In genomic region chr3:101779047-101779807, GRCh38 we compare ENCODE assay signal across 7 cellular contexts. TPM values are rescaled to one million over a fixed set of nuclear protein-coding genes. Genes with fewer than 3 reads are reported as not detected.
DNase-seq lines count a peak whose midpoint lies in the region; ATAC-seq, FAIRE-seq and TF ChIP-seq lines count a peak whose summit lies in the region.

TSS of gene NXPE3 (plus strand) at chr3:101779211. CDS start at chr3:101785597, 6,386 bp downstream.

- H3K27me3 Mint-ChIP-seq in T-helper 2 cell treated with Interferon-gamma antibody and Interleukin-4, amounts not matched to agents 5 μg/mL and 100 μg/mL, for 36 hours (ENCODE audit: low read depth), result no peaks in the 10 kb centered on the region
- H3K27me3 Mint-ChIP-seq in astrocyte (ENCODE audit: low read depth, unreplicated experiment), result no peaks in the 10 kb centered on the region

- H3K79me2 ChIP-seq in astrocyte (ENCODE audit: insufficient read depth, low read length) (peaks cover 28% of the 10 kb centered on the region), hepatocyte (peaks cover 15% of the 10 kb centered on the region)

- H3K4me3 ChIP-seq in astrocyte (ENCODE audit: insufficient read depth, low read depth, low read length), result peak within 1 kb of the TSS; percentile 82
- H3K4me3 ChIP-seq in hepatocyte, result peak within 1 kb of the TSS; percentile 95

- WGBS in hepatocyte (ENCODE audit: low lambda C conversion rate, missing lambda C conversion rate), result 1% methylated on average over 41 of the region's 78 CpGs

- H4K20me1 ChIP-seq in astrocyte (ENCODE audit: insufficient read depth, low read length) (peaks cover 5% of the 10 kb centered on the region), hepatocyte (ENCODE audit: insufficient read depth, poor library complexity, severe bottlenecking) (no peaks in the 10 kb centered on the region)

- no peak for TF ChIP-seq CTCF in astrocyte (IDR thresholded peaks at IDR 0.05; ENCODE audit: insufficient read depth, low read depth, low read length)
- TF ChIP-seq CTCF in hepatocyte (IDR thresholded peaks at IDR 0.05; ENCODE audit: poor library complexity), result no peak

- H3K4me1 ChIP-seq in astrocyte (ENCODE audit: insufficient read depth, low read length) (peaks cover 20% of the 10 kb centered on the region), hepatocyte (ENCODE audit: insufficient read depth) (peaks cover 4% of the 10 kb centered on the region)

- H3K27ac Mint-ChIP-seq in T-helper 2 cell treated with Interferon-gamma antibody and Interleukin-4, amounts not matched to agents 5 μg/mL and 100 μg/mL, for 36 hours, result peak within 1 kb of the TSS; percentile 93
- peak within 1 kb of the TSS; percentile 64 for H3K27ac Mint-ChIP-seq in astrocyte (ENCODE audit: unreplicated experiment)

- H3K36me3 ChIP-seq in astrocyte (ENCODE audit: insufficient read depth, low read length), result peaks cover 8% of the 10 kb centered on the region
- H3K36me3 ChIP-seq in hepatocyte (replicated peaks; ENCODE audit: insufficient read depth, low read depth), result no peaks in the 10 kb centered on the region

- H3K4me2 ChIP-seq in astrocyte (ENCODE audit: low read length) (peak within 1 kb of the TSS; percentile 96), hepatocyte (peak within 1 kb of the TSS; percentile 83)

- no peaks in the 10 kb centered on the region for H3K9me2 ChIP-seq in hepatocyte (replicated peaks; ENCODE audit: insufficient read depth)

- no peaks in the 10 kb centered on the region for H3K9me3 Mint-ChIP-seq in T-helper 2 cell treated with Interferon-gamma antibody and Interleukin-4, amounts not matched to agents 5 μg/mL and 100 μg/mL, for 36 hours
- H3K9me3 Mint-ChIP-seq in astrocyte (ENCODE audit: unreplicated experiment), result no peaks in the 10 kb centered on the region

- H3K27me3 ChIP-seq in astrocyte (ENCODE audit: insufficient read depth, low read length), result no peaks in the 10 kb centered on the region
- H3K27me3 ChIP-seq in hepatocyte, result no peaks in the 10 kb centered on the region

- H2AFZ ChIP-seq in astrocyte (ENCODE audit: low read depth, low read length), result peak within 1 kb of the TSS; percentile 100
- H2AFZ ChIP-seq in hepatocyte, result peak within 1 kb of the TSS; percentile 98

- peak within 1 kb of the TSS; percentile 80 for H3K9ac ChIP-seq in astrocyte (ENCODE audit: low read length)

- TF ChIP-seq POLR2A in GM18505 (IDR thresholded peaks at IDR 0.05; ENCODE audit: borderline replicate concordance, extremely low read depth, insufficient read depth, insufficient read length), result peak; percentile 57

- H3K9me3 ChIP-seq in astrocyte (ENCODE audit: insufficient read depth, low read depth, low read length) (no peaks in the 10 kb centered on the region), hepatocyte (ENCODE audit: low read depth) (no peaks in the 10 kb centered on the region)

- H3K27ac ChIP-seq in astrocyte (ENCODE audit: low read depth, low read length) (peak within 1 kb of the TSS; percentile 75), hepatocyte (peak within 1 kb of the TSS; percentile 83)

- H3K36me3 Mint-ChIP-seq in T-helper 2 cell treated with Interferon-gamma antibody and Interleukin-4, amounts not matched to agents 5 μg/mL and 100 μg/mL, for 36 hours (ENCODE audit: low read depth), result peaks cover 19% of the 10 kb centered on the region
- H3K36me3 Mint-ChIP-seq in astrocyte (ENCODE audit: low read depth, unreplicated experiment), result peaks cover 8% of the 10 kb centered on the region

- peak; percentile 45 to 70 for DNase-seq in NCI-H187 (lab: John Stamatoyannopoulos, UW)
- peak; percentile 91 for DNase-seq in T-helper 2 cell treated with Interferon-gamma antibody and Interleukin-4, amounts not matched to agents 5 μg/mL and 100 μg/mL, for 36 hours (ENCODE audit: low spot score)
- peak; percentile 51 for DNase-seq in astrocyte (ENCODE audit: low read depth)
- DNase-seq in hepatocyte (ENCODE audit: low spot score), result peak; percentile 88
- peak; percentile 98 for DNase-seq in retina

- peak; percentile 97 for ATAC-seq in GM18505 (IDR thresholded peaks at IDR 0.05; ENCODE audit: unreplicated experiment)
- ATAC-seq in HG02943 (IDR thresholded peaks at IDR 0.05; ENCODE audit: low read depth, unreplicated experiment), result peak; percentile 92

- peak within 1 kb of the TSS; percentile 97 for H3K4me3 Mint-ChIP-seq in T-helper 2 cell treated with Interferon-gamma antibody and Interleukin-4, amounts not matched to agents 5 μg/mL and 100 μg/mL, for 36 hours
- peak within 1 kb of the TSS; percentile 98 for H3K4me3 Mint-ChIP-seq in astrocyte (ENCODE audit: unreplicated experiment)

- no peak for FAIRE-seq in astrocyte (lab: Jason Lieb, UNC)

- H3K4me1 Mint-ChIP-seq in T-helper 2 cell treated with Interferon-gamma antibody and Interleukin-4, amounts not matched to agents 5 μg/mL and 100 μg/mL, for 36 hours (ENCODE audit: low read depth), result peaks cover 36% of the 10 kb centered on the region
- peaks cover 4% of the 10 kb centered on the region for H3K4me1 Mint-ChIP-seq in astrocyte (ENCODE audit: low read depth, unreplicated experiment)

RNA-seq across cellular contexts. Expression of gene NXPE3, which starts in this region (rescaled TPM):
- total RNA-seq in astrocyte, result 45.3 and 46.4 TPM in 2 replicates
- total RNA-seq in hepatocyte, result 5.1 and 5.9 TPM in 2 replicates
- polyA plus RNA-seq in hepatocyte, result 5.8 and 5.9 TPM in 2 replicates

Comparison
In these comparisons a context has a peak if more than half of its experiments do, and no peak if none do; other contexts are left out.
1. Peak in every context shown above with its lines: DNase-seq, ATAC-seq, H3K4me3 ChIP-seq and H3K27ac ChIP-seq.